Comparison of ENCODE assay signal across 8 cellular contexts in genomic region chr15:89673162-89673506, GRCh38. TPM values are rescaled to one million over a fixed set of nuclear protein-coding genes. Genes with fewer than 3 reads are reported as not detected.
DNase-seq lines count a peak whose midpoint lies in the region; ATAC-seq and TF ChIP-seq lines count a peak whose summit lies in the region.

No MANE protein-coding gene starts in this region.

- intact Hi-C loops in psoas muscle (cut with DNase I), result no loop called here

- TF ChIP-seq CTCF in psoas muscle (IDR thresholded peaks at IDR 0.05), result no peak

- H3K4me1 ChIP-seq in psoas muscle, result no peaks in the 10 kb centered on the region

- H3K4me3 ChIP-seq in psoas muscle, result no peak overlapping the region

- H3K36me3 ChIP-seq in psoas muscle (ENCODE audit: insufficient read depth in 1 of 2, low read depth in 1 of 2), result no peaks in the 10 kb centered on the region

- DNase-seq in NCI-H748 (lab: John Stamatoyannopoulos, UW; ENCODE audit: unreplicated experiment) (peak; percentile 39), NCI-H748 treated with DMSO at 0.1 percent for 48 hours (lab: John Stamatoyannopoulos, UW) (no peak), LHCN-M2 (ENCODE audit: low read depth) (peak; percentile 19), cerebellar cortex (ENCODE audit: low spot score) (peak; percentile 36), psoas muscle (no peak), midbrain (lab: John Stamatoyannopoulos, UW) (no peak)

- ATAC-seq in psoas muscle, result peak in 3 of 4 donors; percentile 38 to 66 (median 58)
- ATAC-seq in GM18858 (IDR thresholded peaks at IDR 0.05; ENCODE audit: unreplicated experiment), result no peak
- no peak for ATAC-seq in GM21528 (IDR thresholded peaks at IDR 0.05; ENCODE audit: low FRiP score, unreplicated experiment)

- H3K27ac ChIP-seq in psoas muscle, result no peak overlapping the region

- WGBS in psoas muscle, 3 donors, result 58 to 60% (median 58%) methylated on average over 12 of the region's 12 CpGs

- H3K27me3 ChIP-seq in psoas muscle (ENCODE audit: insufficient read depth in 3 of 3, low read length in 2 of 3), result no peaks in the 10 kb centered on the region

- no peaks in the 10 kb centered on the region for H3K9me3 ChIP-seq in psoas muscle

RNA-seq across cellular contexts. Expression of gene PLIN1, which starts 6.0 kb away (rescaled TPM):
- total RNA-seq in LHCN-M2 (2014; rRNA removed) (0.06 TPM in 1 of 2 replicates, not detected in the other), psoas muscle (1 to 10 TPM in 3 of 4 donors, under 1 TPM in 1; 0.79 to 6.3 (median 3.3) TPM)
- polyA plus RNA-seq in LHCN-M2 (2012), result 0.04 TPM
- 1 to 10 TPM; 2.3 to 8.3 (median 6.9) TPM for polyA plus RNA-seq in psoas muscle

RNA-seq across cellular contexts. Expression of gene PEX11A, which starts 17.4 kb away (rescaled TPM):
- total RNA-seq in LHCN-M2 (2014; rRNA removed) (3.5 and 6.0 TPM in 2 replicates), psoas muscle (10 to 100 TPM in 1 of 4 donors, 1 to 10 TPM in 3; 5.5 to 14.2 (median 7.8) TPM)
- 3.6 TPM for polyA plus RNA-seq in LHCN-M2 (2012)
- 10 to 100 TPM in 2 of 3 donors, 1 to 10 TPM in 1; 6.6 to 11.4 (median 11.0) TPM for polyA plus RNA-seq in psoas muscle

RNA-seq across cellular contexts. Expression of gene WDR93, which starts 17.5 kb away (rescaled TPM):
- not detected in 2 replicates for total RNA-seq in LHCN-M2 (2014; rRNA removed)
- polyA plus RNA-seq in LHCN-M2 (2012), result 0.04 TPM
- not detected for total RNA-seq in psoas muscle
- polyA plus RNA-seq in psoas muscle, result under 1 TPM in 1 of 3 donors, not detected in 2; 0.03 TPM

RNA-seq across cellular contexts. Expression of gene KIF7, which starts 17.9 kb away (rescaled TPM):
- total RNA-seq in LHCN-M2 (2014; rRNA removed) (11.1 and 14.1 TPM in 2 replicates), psoas muscle (1 to 10 TPM in 2 of 4 donors, under 1 TPM in 2; 0.40 to 2.1 (median 0.81) TPM)
- 8.0 TPM for polyA plus RNA-seq in LHCN-M2 (2012)
- under 1 TPM; 0.20 to 0.32 (median 0.26) TPM for polyA plus RNA-seq in psoas muscle

Comparison
In these comparisons a context has a peak if more than half of its experiments do, and no peak if none do; other contexts are left out.
1. DNase-seq: peak in NCI-H748 (single experiment), LHCN-M2 (single experiment) and cerebellar cortex (single experiment); none in NCI-H748 treated with DMSO at 0.1 percent for 48 hours (single experiment), psoas muscle (0 of 2) and midbrain (single experiment).
2. ATAC-seq: peak in psoas muscle (3 of 4); none in GM18858 (single experiment) and GM21528 (single experiment).